Comparison of ENCODE assay signal across 34 cellular contexts in genomic region chr5:143862260-143862659, GRCh38. TPM values are rescaled to one million over a fixed set of nuclear protein-coding genes. Genes with fewer than 3 reads are reported as not detected.
"Had no signal": no experiment of that assay in that cellular context is flagged by ENCODE, and none has a peak within 500 bp of the region (broad histone marks: within the 10 kb centered on the region; RNA-seq: fewer than 3 reads in every experiment).

No MANE protein-coding gene starts in this region.

- H3K27me3 ChIP-seq: SJSA1 had no signal

- H3K4me1 ChIP-seq: SJSA1 had no signal

- DNase-seq: activated CD4-positive, alpha-beta memory T cell treated with anti-CD3 and anti-CD28 coated beads, Interleukin-2, amount 10 ng/mL, durations not matched to agents 7 days and 5 days; activated CD4-positive, alpha-beta T cell treated with anti-CD3 and anti-CD28 coated beads for 36 hours; activated CD4-positive, alpha-beta T cell treated with anti-CD3 and anti-CD28 coated beads, Interleukin-2, amount 50 U/mL, for 1 hour; activated CD4-positive, CD25-positive, alpha-beta regulatory T cell; activated gamma-delta T cell; activated naive CD4-positive, alpha-beta T cell treated with anti-CD3 and anti-CD28 coated beads for 36 hours; activated T-cell treated with anti-CD3 and anti-CD28 coated beads for 4 hours; activated T-cell treated with anti-CD3 and anti-CD28 coated beads, Interleukin-2, amount 50 U/mL, for 48 hours; amygdala; IMR-90; NCI-H1048; NCI-H1417 treated with DMSO at 0.1 percent for 48 hours; NCI-H1694; NCI-H2029; NCI-H2107; NCI-H2171 treated with DMSO at 0.1 percent for 48 hours; NCI-H226; NCI-H526 treated with DMSO at 0.1 percent for 48 hours; NCI-H82; RPMI8226; T-cell; T-helper 2 cell; T1000 had no signal

- H3K36me3 ChIP-seq: SJSA1 had no signal

- H3K4me3 ChIP-seq: SJSA1 had no signal

- H3K27ac ChIP-seq: SJSA1, VCaP had no signal

- H3K9me3 ChIP-seq: SJSA1 had no signal

- ATAC-seq: activated CD4-positive, alpha-beta T cell treated with anti-CD3 and anti-CD28 coated beads for 36 hours; activated T-helper 17 cell treated with anti-CD3 and anti-CD28 coated beads, Interleukin-2, amount 50 U/mL, for 72 hours; Panc1; Right ventricle myocardium inferior; SK-N-SH treated with all-trans-retinoic acid at 6 μM for 48 hours; T-cell had no signal

RNA-seq across cellular contexts. Expression of gene HMHB1, which starts 50.3 kb away (rescaled TPM):
- total RNA-seq: activated CD4-positive, alpha-beta T cell treated with anti-CD3 and anti-CD28 coated beads for 36 hours; activated CD8-positive, alpha-beta memory T cell treated with anti-CD3 and anti-CD28 coated beads for 36 hours; activated naive CD4-positive, alpha-beta T cell treated with anti-CD3 and anti-CD28 coated beads for 36 hours; activated T-helper 17 cell treated with anti-CD3 and anti-CD28 coated beads, Interleukin-2, amount 50 U/mL, for 72 hours; astrocyte; IMR-90; MCF 10A; NCI-H460; OCI-LY7; Right ventricle myocardium inferior; SJSA1; T-cell had no signal
